Comparison of ENCODE assay signal across 11 cellular contexts in the genomic region with DNA sequence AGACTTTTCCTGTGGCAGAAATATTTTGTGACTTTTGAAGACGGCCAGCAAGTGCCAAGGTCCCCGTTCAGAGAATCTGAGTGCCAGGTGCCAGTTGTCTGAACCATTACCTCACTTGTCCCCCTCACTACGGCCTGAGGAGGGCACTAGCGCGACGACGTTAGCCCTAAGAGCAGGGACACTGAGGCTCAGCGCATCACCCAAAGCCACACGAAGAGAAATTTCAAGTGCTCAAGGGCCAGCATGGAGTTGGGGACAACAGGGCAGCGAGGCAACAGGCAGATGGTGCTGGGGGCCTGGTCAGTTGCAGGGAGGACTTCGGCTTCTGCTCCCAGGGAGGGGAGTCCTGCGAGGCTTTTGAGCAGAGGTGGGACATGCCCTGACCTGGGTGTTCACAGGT. TPM values are rescaled to one million over a fixed set of nuclear protein-coding genes. Genes with fewer than 3 reads are reported as not detected.
DNase-seq lines count a peak whose midpoint lies in the region; ATAC-seq, FAIRE-seq and TF ChIP-seq lines count a peak whose summit lies in the region.
"Had no signal": no experiment of that assay in that cellular context is flagged by ENCODE, and none has a peak within 500 bp of the region (broad histone marks: within the 10 kb centered on the region; RNA-seq: fewer than 3 reads in every experiment).

No MANE protein-coding gene starts in this region.

- H3K4me3 Mint-ChIP-seq in activated T-cell treated with anti-CD3 and anti-CD28 coated beads, Interleukin-2, amount 50 U/mL, for 24 hours: no peak overlapping the region
- H3K4me3 Mint-ChIP-seq in activated T-cell treated with anti-CD3 and anti-CD28 coated beads, Interleukin-2, amount 50 U/mL, for 4 hours: no peak overlapping the region
- H3K4me3 Mint-ChIP-seq: activated B cell treated with CpG ODN at 0.5 μM for 24 hours; CD8-positive, alpha-beta T cell; immature natural killer cell had no signal

- peaks cover 0 to 3% (median 0%) of the 10 kb centered on the region in 4 experiments; a peak in 1 of 7 replicates for H3K4me1 ChIP-seq in H1 (replicated peaks in 1 of 4; ENCODE audit: control insufficient read depth in 3 of 4, insufficient read depth in 4 of 4, low read length in 3 of 4)
- peaks cover 0 to 3% of the 10 kb centered on the region in 2 donors for H3K4me1 ChIP-seq in adrenal gland (replicated peaks in 1 of 2)

- H2BK20ac ChIP-seq in H1 (ENCODE audit: low read length): no peak overlapping the region

- no peaks in the 10 kb centered on the region for H3K79me1 ChIP-seq in H1 (ENCODE audit: low read depth, low read length)

- intact Hi-C loops in posterior vena cava (cut with DNase I) (loop anchor here (2.0 kb wide), 1 partner anchor 121 kb away; no protein-coding TSS in a partner anchor), adrenal gland (cut with DNase I) (loop anchor here (2.0 to 5.0 kb wide), 2 partner anchors 53 to 121 kb away; partner anchors contain the start of gene ICAM3 (in 1 of the 2))

- H3K18ac ChIP-seq in H1 (ENCODE audit: extremely low read depth, low read length): no peak overlapping the region

- TF ChIP-seq RAD21 in H1 (IDR thresholded peaks at IDR 0.05 in 1 of 2, conservative IDR thresholded peaks at IDR 0.05 in 1 of 2; ENCODE audit: low read depth in 2 of 2, low read length in 2 of 2): peak; percentile 18 to 26; a peak in 2 of 4 replicates

- H4K20me1 ChIP-seq in H1 (replicated peaks in 1 of 2; ENCODE audit: control insufficient read depth in 1 of 2, insufficient read depth in 2 of 2, low read length in 2 of 2): peaks cover 0 to 6% of the 10 kb centered on the region in 2 experiments

- no peak overlapping the region for H3K23ac ChIP-seq in H1 (ENCODE audit: insufficient read length)

- no peak for ATAC-seq in activated T-cell treated with anti-CD3 and anti-CD28 coated beads, Interleukin-2, amount 50 U/mL, for 4 hours

- H3K27me3 ChIP-seq in H1 (replicated peaks in 1 of 4; ENCODE audit: control insufficient read depth in 3 of 4, extremely low read depth in 1 of 4, insufficient read depth in 3 of 4, low read length in 3 of 4) (no peaks in the 10 kb centered on the region), adrenal gland (no peaks in the 10 kb centered on the region)

- 73% methylated on average over 12 of the region's 12 CpGs; no CpG with 5 or more reads in 1 of the 2 experiments for WGBS in H1 (ENCODE audit: extremely low coverage in 1 of 2, insufficient coverage in 1 of 2, insufficient read length in 1 of 2, insufficient replicate concordance in 2 of 2, low coverage in 1 of 2, low lambda C conversion rate in 2 of 2, missing lambda C conversion rate in 1 of 2), 2 experiments
- 25 to 52% (median 45%) methylated on average over 9 to 12 of the region's 12 CpGs for WGBS in adrenal gland, 4 donors

- H2AFZ ChIP-seq in H1 (ENCODE audit: low read length): no peak overlapping the region

- no peak overlapping the region for H4K91ac ChIP-seq in H1 (replicated peaks; ENCODE audit: insufficient read length, low read length)

- no peak overlapping the region for H3K9ac ChIP-seq in H1 (replicated peaks in 1 of 4; ENCODE audit: extremely low read depth in 1 of 4, low read depth in 3 of 4, low read length in 3 of 4)

- H3K56ac ChIP-seq in H1 (replicated peaks; ENCODE audit: insufficient read length, low read depth, low read length): no peak overlapping the region

- H2BK120ac ChIP-seq in H1 (replicated peaks; ENCODE audit: low read depth, low read length): no peak overlapping the region

- DNase-seq in activated T-cell treated with anti-CD3 and anti-CD28 coated beads, Interleukin-2, amount 50 U/mL, for 24 hours: peak; percentile 51
- DNase-seq in activated T-cell treated with anti-CD3 and anti-CD28 coated beads, Interleukin-2, amount 50 U/mL, for 4 hours: no peak
- peak; percentile 9 for DNase-seq in NCI-H2171 (lab: John Stamatoyannopoulos, UW)
- DNase-seq in H1 (ENCODE audit: low read depth in 1 of 2, low spot score in 2 of 2): peak in 1 of 2 experiments; percentile 66
- DNase-seq in stimulated activated CD4-positive, alpha-beta T cell treated with anti-CD3 and anti-CD28 coated beads, Interleukin-1b, Interleukin-23, amount 100 ng/mL, for 48 hours: peak; percentile 12
- DNase-seq in NCI-H2227 (lab: John Stamatoyannopoulos, UW; ENCODE audit: unreplicated experiment): no peak
- no peak for DNase-seq in posterior vena cava (ENCODE audit: low spot score)
- no peak for DNase-seq in adrenal gland
- DNase-seq: activated B cell treated with CpG ODN at 0.5 μM for 24 hours; CD8-positive, alpha-beta T cell; immature natural killer cell had no signal

- POLR2A ChIA-PET in H1 (lab: Charles Lee; ENCODE audit: partially characterized antibody): interaction anchor here (1.8 to 3.9 kb wide), 2 partner anchors 16 to 119 kb away, joined by 5 to 28 read pairs; partner anchors contain the start of gene ICAM1

- H2BK15ac ChIP-seq in H1 (ENCODE audit: low read length): no peak overlapping the region

- H3K9me3 Mint-ChIP-seq in activated T-cell treated with anti-CD3 and anti-CD28 coated beads, Interleukin-2, amount 50 U/mL, for 24 hours: no peaks in the 10 kb centered on the region
- no peaks in the 10 kb centered on the region for H3K9me3 Mint-ChIP-seq in activated T-cell treated with anti-CD3 and anti-CD28 coated beads, Interleukin-2, amount 50 U/mL, for 4 hours
- H3K9me3 Mint-ChIP-seq: activated B cell treated with CpG ODN at 0.5 μM for 24 hours; CD8-positive, alpha-beta T cell; immature natural killer cell had no signal

- H3K23me2 ChIP-seq in H1 (ENCODE audit: low read depth, low read length): no peaks in the 10 kb centered on the region

- H3K4me1 Mint-ChIP-seq in activated T-cell treated with anti-CD3 and anti-CD28 coated beads, Interleukin-2, amount 50 U/mL, for 24 hours (ENCODE audit: low read depth): peaks cover 4% of the 10 kb centered on the region
- peaks cover 4% of the 10 kb centered on the region for H3K4me1 Mint-ChIP-seq in activated T-cell treated with anti-CD3 and anti-CD28 coated beads, Interleukin-2, amount 50 U/mL, for 4 hours (ENCODE audit: low read depth)

- H4K5ac ChIP-seq in H1 (ENCODE audit: insufficient read length, low read depth, low read length): no peak overlapping the region

- CTCF ChIA-PET in H1 (lab: Charles Lee; ENCODE audit: partially characterized antibody): interaction anchor here (0.6 to 6.0 kb wide), 22 partner anchors 8 to 259 kb away, joined by 3 to 122 read pairs (median 8); partner anchors contain the start of genes ICAM1 and ICAM5

- no peak overlapping the region for H3K4ac ChIP-seq in H1 (replicated peaks; ENCODE audit: insufficient read length, low read depth, low read length)

- H3K4me2 ChIP-seq in H1 (ENCODE audit: insufficient read depth in 1 of 2, low read depth in 2 of 2, low read length in 2 of 2): no peak overlapping the region

- H3K9me3 ChIP-seq in H1 (ENCODE audit: insufficient read depth in 2 of 2, low read depth in 1 of 2, low read length in 1 of 2): no peaks in the 10 kb centered on the region
- no peaks in the 10 kb centered on the region for H3K9me3 ChIP-seq in adrenal gland (replicated peaks in 1 of 3)

- peak; percentile 58 to 76 (median 74) for TF ChIP-seq CTCF in H1 (IDR thresholded peaks at IDR 0.05; ENCODE audit: control extremely low read depth in 1 of 3, insufficient read depth in 1 of 3, low read depth in 1 of 3, low read length in 3 of 3)
- TF ChIP-seq CTCF in adrenal gland (IDR thresholded peaks at IDR 0.05): no peak

- H3K27ac ChIP-seq in H1 (ENCODE audit: low read depth, low read length) (no peak overlapping the region), adrenal gland (no peak overlapping the region)

- no peak overlapping the region for H3K14ac ChIP-seq in H1 (ENCODE audit: insufficient read length)

- no peaks in the 10 kb centered on the region for H3K27me3 Mint-ChIP-seq in activated T-cell treated with anti-CD3 and anti-CD28 coated beads, Interleukin-2, amount 50 U/mL, for 24 hours
- no peaks in the 10 kb centered on the region for H3K27me3 Mint-ChIP-seq in activated T-cell treated with anti-CD3 and anti-CD28 coated beads, Interleukin-2, amount 50 U/mL, for 4 hours (ENCODE audit: low read depth)
- H3K27me3 Mint-ChIP-seq: activated B cell treated with CpG ODN at 0.5 μM for 24 hours had no signal

- peak; percentile 52 for FAIRE-seq in H1 (lab: Jason Lieb, UNC)

- no peaks in the 10 kb centered on the region for H3K79me2 ChIP-seq in H1 (ENCODE audit: control insufficient read depth in 1 of 2, insufficient read depth in 2 of 2, low read length in 2 of 2)

- H3K27ac Mint-ChIP-seq in activated T-cell treated with anti-CD3 and anti-CD28 coated beads, Interleukin-2, amount 50 U/mL, for 24 hours: no peak overlapping the region
- H3K27ac Mint-ChIP-seq: activated B cell treated with CpG ODN at 0.5 μM for 24 hours; CD8-positive, alpha-beta T cell had no signal

- no peak overlapping the region for H3K4me3 ChIP-seq in H1 (ENCODE audit: extremely low read depth in 1 of 4, insufficient read depth in 2 of 4, low read depth in 3 of 4, low read length in 4 of 4)
- H3K4me3 ChIP-seq in adrenal gland: no peak overlapping the region

- no peak overlapping the region for H2AK5ac ChIP-seq in H1 (ENCODE audit: low read depth, low read length)

- H4K8ac ChIP-seq in H1 (ENCODE audit: extremely low read depth, insufficient read depth, low read length): peak overlapping the region; percentile 54

- H3K36me3 ChIP-seq in H1 (ENCODE audit: control insufficient read depth in 2 of 4, insufficient read depth in 4 of 4, low read length in 3 of 4) (peaks cover 0 to 29% (median 14%) of the 10 kb centered on the region in 4 experiments; a peak in 7 of 8 replicates), adrenal gland (replicated peaks in 1 of 2) (peaks cover 0 to 41% of the 10 kb centered on the region in 2 donors)

- H2BK12ac ChIP-seq in H1 (ENCODE audit: low read depth, low read length): no peak overlapping the region

- no peak for TF ChIP-seq EP300 in H1 (IDR thresholded peaks at IDR 0.05; ENCODE audit: borderline replicate concordance in 1 of 2, low read depth in 2 of 2, low read length in 2 of 2)

- no peak overlapping the region for H2BK5ac ChIP-seq in H1 (ENCODE audit: low read depth, low read length)

- H3K36me3 Mint-ChIP-seq in activated T-cell treated with anti-CD3 and anti-CD28 coated beads, Interleukin-2, amount 50 U/mL, for 24 hours (ENCODE audit: low read depth): peaks cover 56% of the 10 kb centered on the region
- H3K36me3 Mint-ChIP-seq in activated T-cell treated with anti-CD3 and anti-CD28 coated beads, Interleukin-2, amount 50 U/mL, for 4 hours (ENCODE audit: insufficient read depth): peaks cover 8% of the 10 kb centered on the region

- TF ChIP-seq POLR2A in H1 (IDR thresholded peaks at IDR 0.05; ENCODE audit: control extremely low read depth in 1 of 2, low read depth in 2 of 2, low read length in 2 of 2) (no peak), adrenal gland (IDR thresholded peaks at IDR 0.05) (no peak)

RNA-seq across cellular contexts. Expression of gene TYK2, which starts 9.5 kb away (rescaled TPM):
- total RNA-seq in activated T-cell treated with anti-CD3 and anti-CD28 coated beads, Interleukin-2, amount 50 U/mL, for 4 hours: 100 to 1,000 TPM; 196 to 226 (median 206) TPM
- 40.8 and 42.7 TPM in 2 replicates for total RNA-seq in H1 (2021; fragmentation: NEBNext Ultra II Directional; extraction: Animal tissue kit (Norgen Biotek cat#: 25700))
- polyA plus RNA-seq in H1 (2011; rRNA removed): 32.1 and 47.6 TPM in 2 replicates
- 37.8 TPM for polyA plus RNA-seq in H1 (2011; cell fraction: cytosol; rRNA removed)
- 184 TPM for polyA plus RNA-seq in H1 (2011; cell fraction: nucleus; rRNA removed)
- 44.3 to 65.1 TPM (median 54.1 TPM) in 4 replicates for polyA plus RNA-seq in H1 (2012, experiment 1 of 2)
- 41.2 TPM for polyA plus RNA-seq in H1 (2012, experiment 2 of 2)
- polyA plus RNA-seq in H1 (2013, experiment 1 of 2): 39.9 TPM
- polyA plus RNA-seq in H1 (2013, experiment 2 of 2): 36.9 TPM
- 22.6 and 28.0 TPM in 2 replicates for polyA minus RNA-seq in H1 (2011; rRNA and poly(A)+ RNA removed)
- 20.1 TPM for polyA minus RNA-seq in H1 (2011; cell fraction: cytosol; rRNA and poly(A)+ RNA removed)
- polyA minus RNA-seq in H1 (2011; cell fraction: nucleus; rRNA and poly(A)+ RNA removed): 32.9 TPM
- 10 to 100 TPM; 67.1 to 69.3 TPM for total RNA-seq in posterior vena cava
- total RNA-seq in adrenal gland: 100 to 1,000 TPM in 4 of 8 donors, 10 to 100 TPM in 4; 56.1 to 160 (median 104) TPM
- polyA plus RNA-seq in adrenal gland: 100 to 1,000 TPM in 2 of 3 donors, 10 to 100 TPM in 1; 61.5 to 408 (median 297) TPM

RNA-seq across cellular contexts. Expression of gene CDC37, which starts 13.5 kb away (rescaled TPM):
- 100 to 1,000 TPM; 298 to 311 (median 303) TPM for total RNA-seq in activated T-cell treated with anti-CD3 and anti-CD28 coated beads, Interleukin-2, amount 50 U/mL, for 4 hours
- total RNA-seq in H1 (2021; fragmentation: NEBNext Ultra II Directional; extraction: Animal tissue kit (Norgen Biotek cat#: 25700)): 162 and 164 TPM in 2 replicates
- 181 and 285 TPM in 2 replicates for polyA plus RNA-seq in H1 (2011; rRNA removed)
- 404 TPM for polyA plus RNA-seq in H1 (2011; cell fraction: cytosol; rRNA removed)
- polyA plus RNA-seq in H1 (2011; cell fraction: nucleus; rRNA removed): 587 TPM
- 155 to 277 TPM (median 276 TPM) in 4 replicates for polyA plus RNA-seq in H1 (2012, experiment 1 of 2)
- polyA plus RNA-seq in H1 (2012, experiment 2 of 2): 150 TPM
- polyA plus RNA-seq in H1 (2013, experiment 1 of 2): 155 TPM
- 145 TPM for polyA plus RNA-seq in H1 (2013, experiment 2 of 2)
- polyA minus RNA-seq in H1 (2011; rRNA and poly(A)+ RNA removed): 66.0 and 91.9 TPM in 2 replicates
- polyA minus RNA-seq in H1 (2011; cell fraction: cytosol; rRNA and poly(A)+ RNA removed): 104 TPM
- polyA minus RNA-seq in H1 (2011; cell fraction: nucleus; rRNA and poly(A)+ RNA removed): 73.2 TPM
- 100 to 1,000 TPM; 106 to 109 TPM for total RNA-seq in posterior vena cava
- 100 to 1,000 TPM in 3 of 8 donors, 10 to 100 TPM in 5; 72.8 to 137 (median 97.2) TPM for total RNA-seq in adrenal gland
- 100 to 1,000 TPM; 117 to 518 (median 317) TPM for polyA plus RNA-seq in adrenal gland

RNA-seq across cellular contexts. Expression of gene PDE4A, which starts 30.5 kb away (rescaled TPM):
- 1 to 10 TPM; 4.0 to 4.8 (median 4.2) TPM for total RNA-seq in activated T-cell treated with anti-CD3 and anti-CD28 coated beads, Interleukin-2, amount 50 U/mL, for 4 hours
- total RNA-seq in H1 (2021; fragmentation: NEBNext Ultra II Directional; extraction: Animal tissue kit (Norgen Biotek cat#: 25700)): 4.4 and 5.0 TPM in 2 replicates
- polyA plus RNA-seq in H1 (2011; rRNA removed) (2.0 and 3.4 TPM in 2 replicates), adrenal gland (1 to 10 TPM; 4.4 to 10.0 (median 6.4) TPM)
- 1.8 TPM for polyA plus RNA-seq in H1 (2011; cell fraction: cytosol; rRNA removed)
- polyA plus RNA-seq in H1 (2011; cell fraction: nucleus; rRNA removed): 2.5 TPM
- polyA plus RNA-seq in H1 (2012, experiment 1 of 2): 2.6 to 4.2 TPM (median 3.9 TPM) in 4 replicates
- 3.2 TPM for polyA plus RNA-seq in H1 (2012, experiment 2 of 2)
- 3.3 TPM for polyA plus RNA-seq in H1 (2013, experiment 1 of 2)
- polyA plus RNA-seq in H1 (2013, experiment 2 of 2): 3.4 TPM
- polyA minus RNA-seq in H1 (2011; rRNA and poly(A)+ RNA removed): 2.8 and 3.4 TPM in 2 replicates
- polyA minus RNA-seq in H1 (2011; cell fraction: cytosol; rRNA and poly(A)+ RNA removed): 4.5 TPM
- polyA minus RNA-seq in H1 (2011; cell fraction: nucleus; rRNA and poly(A)+ RNA removed): 2.3 TPM
- total RNA-seq in posterior vena cava (10 to 100 TPM; 10.9 to 12.8 TPM), adrenal gland (10 to 100 TPM in 7 of 8 donors, 1 to 10 TPM in 1; 6.2 to 20.4 (median 13.1) TPM)

RNA-seq across cellular contexts. Expression of gene ICAM3, which starts 50.4 kb away (rescaled TPM):
- total RNA-seq in activated T-cell treated with anti-CD3 and anti-CD28 coated beads, Interleukin-2, amount 50 U/mL, for 4 hours: 10 to 100 TPM; 60.2 to 62.3 (median 62.2) TPM
- 16.5 TPM in 2 replicates for total RNA-seq in H1 (2021; fragmentation: NEBNext Ultra II Directional; extraction: Animal tissue kit (Norgen Biotek cat#: 25700))
- polyA plus RNA-seq in H1 (2011; rRNA removed): 15.4 and 18.9 TPM in 2 replicates
- polyA plus RNA-seq in H1 (2011; cell fraction: cytosol; rRNA removed): 16.2 TPM
- polyA plus RNA-seq in H1 (2011; cell fraction: nucleus; rRNA removed): 23.9 TPM
- polyA plus RNA-seq in H1 (2012, experiment 1 of 2): 14.6 to 21.6 TPM (median 18.4 TPM) in 4 replicates
- 13.2 TPM for polyA plus RNA-seq in H1 (2012, experiment 2 of 2)
- polyA plus RNA-seq in H1 (2013, experiment 1 of 2): 23.1 TPM
- 22.4 TPM for polyA plus RNA-seq in H1 (2013, experiment 2 of 2)
- 10.1 and 11.3 TPM in 2 replicates for polyA minus RNA-seq in H1 (2011; rRNA and poly(A)+ RNA removed)
- polyA minus RNA-seq in H1 (2011; cell fraction: cytosol; rRNA and poly(A)+ RNA removed): 11.5 TPM
- 5.6 TPM for polyA minus RNA-seq in H1 (2011; cell fraction: nucleus; rRNA and poly(A)+ RNA removed)
- 10 to 100 TPM in 1 of 2 donors, 1 to 10 TPM in 1; 7.9 to 10.6 TPM for total RNA-seq in posterior vena cava
- 10 to 100 TPM in 2 of 8 donors, 1 to 10 TPM in 6; 3.7 to 17.7 (median 8.0) TPM for total RNA-seq in adrenal gland
- polyA plus RNA-seq in adrenal gland: 10 to 100 TPM in 1 of 3 donors, 1 to 10 TPM in 2; 4.8 to 11.1 (median 8.4) TPM

RNA-seq across cellular contexts. Expression of gene RAVER1, which starts 56.5 kb away (rescaled TPM):
- 100 to 1,000 TPM; 135 to 143 (median 135) TPM for total RNA-seq in activated T-cell treated with anti-CD3 and anti-CD28 coated beads, Interleukin-2, amount 50 U/mL, for 4 hours
- 70.5 and 72.4 TPM in 2 replicates for total RNA-seq in H1 (2021; fragmentation: NEBNext Ultra II Directional; extraction: Animal tissue kit (Norgen Biotek cat#: 25700))
- polyA plus RNA-seq in H1 (2011; rRNA removed) (5.7 and 17.1 TPM in 2 replicates), adrenal gland (10 to 100 TPM in 1 of 3 donors, 1 to 10 TPM in 2; 4.1 to 14.0 (median 5.5) TPM)
- polyA plus RNA-seq in H1 (2011; cell fraction: cytosol; rRNA removed): 7.7 TPM
- polyA plus RNA-seq in H1 (2011; cell fraction: nucleus; rRNA removed): 21.8 TPM
- 20.0 to 44.4 TPM (median 40.7 TPM) in 4 replicates for polyA plus RNA-seq in H1 (2012, experiment 1 of 2)
- 37.2 TPM for polyA plus RNA-seq in H1 (2012, experiment 2 of 2)
- polyA plus RNA-seq in H1 (2013, experiment 1 of 2): 44.6 TPM
- polyA plus RNA-seq in H1 (2013, experiment 2 of 2): 43.1 TPM
- 11.8 and 15.6 TPM in 2 replicates for polyA minus RNA-seq in H1 (2011; rRNA and poly(A)+ RNA removed)
- 32.7 TPM for polyA minus RNA-seq in H1 (2011; cell fraction: cytosol; rRNA and poly(A)+ RNA removed)
- polyA minus RNA-seq in H1 (2011; cell fraction: nucleus; rRNA and poly(A)+ RNA removed): 20.5 TPM
- total RNA-seq in posterior vena cava (10 to 100 TPM; 17.5 to 19.0 TPM), adrenal gland (10 to 100 TPM; 24.2 to 42.7 (median 28.1) TPM)

Comparison
In these comparisons a context has a peak if more than half of its experiments do, and no peak if none do; other contexts are left out.
1. DNase-seq: peak in activated T-cell treated with anti-CD3 and anti-CD28 coated beads, Interleukin-2, amount 50 U/mL, for 24 hours (single experiment), NCI-H2171 (single experiment) and stimulated activated CD4-positive, alpha-beta T cell treated with anti-CD3 and anti-CD28 coated beads, Interleukin-1b, Interleukin-23, amount 100 ng/mL, for 48 hours (single experiment); none in activated T-cell treated with anti-CD3 and anti-CD28 coated beads, Interleukin-2, amount 50 U/mL, for 4 hours (single experiment), NCI-H2227 (single experiment), posterior vena cava (single experiment) and adrenal gland (0 of 7).
2. CTCF ChIP-seq: peak in H1 (3 of 3); none in adrenal gland (0 of 6).